Comparison of ENCODE assay signal across 15 cellular contexts in genomic region chr4:9454284-9454683, GRCh38. TPM values are rescaled to one million over a fixed set of nuclear protein-coding genes. Genes with fewer than 3 reads are reported as not detected.
"Had no signal": no experiment of that assay in that cellular context is flagged by ENCODE, and none has a peak within 500 bp of the region (broad histone marks: within the 10 kb centered on the region; RNA-seq: fewer than 3 reads in every experiment).

No MANE protein-coding gene starts in this region.

RNA-seq across cellular contexts. Expression of gene DEFB131A, which starts 10.1 kb away (rescaled TPM):
- total RNA-seq: stomach, subcutaneous adipose tissue, suprapubic skin, temporal lobe, testis, thoracic aorta, tibial nerve, transverse colon, upper lobe of left lung, upper lobe of right lung, ureter, urinary bladder, uterus, vagina had no signal
- polyA plus RNA-seq: stomach, thymus, urinary bladder had no signal
